ENCODE assay signal across 1 cellular context in the genomic region with DNA sequence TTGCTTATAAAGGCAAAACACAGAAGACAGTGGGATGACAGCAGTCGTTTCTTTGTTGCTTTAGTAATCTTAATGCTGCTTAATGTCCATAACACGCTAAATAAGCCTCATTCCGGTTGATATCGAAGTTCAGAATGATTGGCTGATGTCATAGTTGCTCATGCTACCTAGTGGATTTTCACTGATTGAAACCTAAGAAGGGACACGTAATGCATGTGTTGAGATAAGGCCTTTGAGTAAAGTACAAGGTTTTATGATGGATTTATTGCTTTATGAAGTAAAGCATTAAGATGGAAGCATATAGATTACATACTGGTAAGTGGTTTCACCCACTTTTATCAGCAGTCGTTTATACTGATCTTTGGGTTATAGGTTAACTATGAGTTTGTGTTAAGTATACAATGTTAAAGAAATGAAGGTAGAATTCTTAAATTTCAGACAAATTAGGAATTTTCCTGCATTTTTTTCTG.
TF ChIP-seq lines count a peak whose summit lies in the region.

No MANE protein-coding gene starts in this region.

TF ChIP-seq in HEK293, 187 proteins besides CTCF, POLR2A, EP300 and RAD21 (continued from another document and continues in another):
- TF ChIP-seq, protein P1, sequence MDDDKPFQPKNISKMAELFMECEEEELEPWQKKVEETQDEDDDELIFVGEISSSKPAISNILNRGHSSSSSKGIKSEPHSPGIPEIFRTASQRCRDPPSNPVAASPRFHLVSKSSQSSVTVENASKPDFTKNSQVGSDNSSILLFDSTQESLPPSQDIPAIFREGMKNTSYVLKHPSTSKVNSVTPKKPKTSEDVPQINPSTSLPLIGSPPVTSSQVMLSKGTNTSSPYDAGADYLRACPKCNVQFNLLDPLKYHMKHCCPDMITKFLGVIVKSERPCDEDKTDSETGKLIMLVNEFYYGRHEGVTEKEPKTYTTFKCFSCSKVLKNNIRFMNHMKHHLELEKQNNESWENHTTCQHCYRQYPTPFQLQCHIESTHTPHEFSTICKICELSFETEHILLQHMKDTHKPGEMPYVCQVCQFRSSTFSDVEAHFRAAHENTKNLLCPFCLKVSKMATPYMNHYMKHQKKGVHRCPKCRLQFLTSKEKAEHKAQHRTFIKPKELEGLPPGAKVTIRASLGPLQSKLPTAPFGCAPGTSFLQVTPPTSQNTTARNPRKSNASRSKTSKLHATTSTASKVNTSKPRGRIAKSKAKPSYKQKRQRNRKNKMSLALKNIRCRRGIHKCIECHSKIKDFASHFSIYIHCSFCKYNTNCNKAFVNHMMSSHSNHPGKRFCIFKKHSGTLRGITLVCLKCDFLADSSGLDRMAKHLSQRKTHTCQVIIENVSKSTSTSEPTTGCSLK (tag by site-specific recombination; IDR thresholded peaks at IDR 0.05) = no peak
- TF ChIP-seq, protein P2, sequence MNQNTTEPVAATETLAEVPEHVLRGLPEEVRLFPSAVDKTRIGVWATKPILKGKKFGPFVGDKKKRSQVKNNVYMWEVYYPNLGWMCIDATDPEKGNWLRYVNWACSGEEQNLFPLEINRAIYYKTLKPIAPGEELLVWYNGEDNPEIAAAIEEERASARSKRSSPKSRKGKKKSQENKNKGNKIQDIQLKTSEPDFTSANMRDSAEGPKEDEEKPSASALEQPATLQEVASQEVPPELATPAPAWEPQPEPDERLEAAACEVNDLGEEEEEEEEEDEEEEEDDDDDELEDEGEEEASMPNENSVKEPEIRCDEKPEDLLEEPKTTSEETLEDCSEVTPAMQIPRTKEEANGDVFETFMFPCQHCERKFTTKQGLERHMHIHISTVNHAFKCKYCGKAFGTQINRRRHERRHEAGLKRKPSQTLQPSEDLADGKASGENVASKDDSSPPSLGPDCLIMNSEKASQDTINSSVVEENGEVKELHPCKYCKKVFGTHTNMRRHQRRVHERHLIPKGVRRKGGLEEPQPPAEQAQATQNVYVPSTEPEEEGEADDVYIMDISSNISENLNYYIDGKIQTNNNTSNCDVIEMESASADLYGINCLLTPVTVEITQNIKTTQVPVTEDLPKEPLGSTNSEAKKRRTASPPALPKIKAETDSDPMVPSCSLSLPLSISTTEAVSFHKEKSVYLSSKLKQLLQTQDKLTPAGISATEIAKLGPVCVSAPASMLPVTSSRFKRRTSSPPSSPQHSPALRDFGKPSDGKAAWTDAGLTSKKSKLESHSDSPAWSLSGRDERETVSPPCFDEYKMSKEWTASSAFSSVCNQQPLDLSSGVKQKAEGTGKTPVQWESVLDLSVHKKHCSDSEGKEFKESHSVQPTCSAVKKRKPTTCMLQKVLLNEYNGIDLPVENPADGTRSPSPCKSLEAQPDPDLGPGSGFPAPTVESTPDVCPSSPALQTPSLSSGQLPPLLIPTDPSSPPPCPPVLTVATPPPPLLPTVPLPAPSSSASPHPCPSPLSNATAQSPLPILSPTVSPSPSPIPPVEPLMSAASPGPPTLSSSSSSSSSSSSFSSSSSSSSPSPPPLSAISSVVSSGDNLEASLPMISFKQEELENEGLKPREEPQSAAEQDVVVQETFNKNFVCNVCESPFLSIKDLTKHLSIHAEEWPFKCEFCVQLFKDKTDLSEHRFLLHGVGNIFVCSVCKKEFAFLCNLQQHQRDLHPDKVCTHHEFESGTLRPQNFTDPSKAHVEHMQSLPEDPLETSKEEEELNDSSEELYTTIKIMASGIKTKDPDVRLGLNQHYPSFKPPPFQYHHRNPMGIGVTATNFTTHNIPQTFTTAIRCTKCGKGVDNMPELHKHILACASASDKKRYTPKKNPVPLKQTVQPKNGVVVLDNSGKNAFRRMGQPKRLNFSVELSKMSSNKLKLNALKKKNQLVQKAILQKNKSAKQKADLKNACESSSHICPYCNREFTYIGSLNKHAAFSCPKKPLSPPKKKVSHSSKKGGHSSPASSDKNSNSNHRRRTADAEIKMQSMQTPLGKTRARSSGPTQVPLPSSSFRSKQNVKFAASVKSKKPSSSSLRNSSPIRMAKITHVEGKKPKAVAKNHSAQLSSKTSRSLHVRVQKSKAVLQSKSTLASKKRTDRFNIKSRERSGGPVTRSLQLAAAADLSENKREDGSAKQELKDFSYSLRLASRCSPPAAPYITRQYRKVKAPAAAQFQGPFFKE (tag by site-specific recombination; IDR thresholded peaks at IDR 0.05; ENCODE audit: borderline replicate concordance) = no peak
- TF ChIP-seq ZNF658 (tag by site-specific recombination; IDR thresholded peaks at IDR 0.05) (no peak), IKZF3 (tag by site-specific recombination; IDR thresholded peaks at IDR 0.05) (peak; percentile 90), OVOL3 (tag by site-specific recombination; IDR thresholded peaks at IDR 0.05) (peak; percentile 96), ZBTB26 (tag by site-specific recombination; optimal IDR thresholded peaks at IDR 0.05) (no peak), ZNF629 (tag by site-specific recombination; IDR thresholded peaks at IDR 0.05) (peak; percentile 99), ZNF530 (tag by site-specific recombination; IDR thresholded peaks at IDR 0.05; ENCODE audit: low read depth) (no peak), TSHZ1 (tag by site-specific recombination; IDR thresholded peaks at IDR 0.05; ENCODE audit: borderline replicate concordance) (peak; percentile 100), KLF16 (tag by site-specific recombination; IDR thresholded peaks at IDR 0.05) (peak; percentile 70; the same call in 1 of the 2 replicates), HOXA7 (CRISPR knock-in tag; IDR thresholded peaks at IDR 0.05; ENCODE audit: borderline replicate concordance) (no peak), GLI2 (tag by site-specific recombination; IDR thresholded peaks at IDR 0.05; ENCODE audit: borderline replicate concordance, low read depth) (peak; percentile 95), ZNF366 (tag by site-specific recombination; conservative IDR thresholded peaks at IDR 0.05) (peak; percentile 96), HOXD13 (CRISPR knock-in tag; IDR thresholded peaks at IDR 0.05; ENCODE audit: borderline replicate concordance) (no peak), ZNF202 (tag by site-specific recombination; IDR thresholded peaks at IDR 0.05; ENCODE audit: borderline replicate concordance) (no peak), KLF10 (tag by site-specific recombination; IDR thresholded peaks at IDR 0.05) (peak; percentile 81), PRDM6 (tag by site-specific recombination; IDR thresholded peaks at IDR 0.05) (peak; percentile 99), GFI1B (tag by site-specific recombination; IDR thresholded peaks at IDR 0.05) (peak; percentile 100), ZNF354C (tag by site-specific recombination; IDR thresholded peaks at IDR 0.05; ENCODE audit: borderline replicate concordance, low read depth) (no peak), TCF7L2 (IDR thresholded peaks at IDR 0.05; ENCODE audit: borderline replicate concordance, low read depth, low read length) (peak; percentile 96), ZNF501 (tag by site-specific recombination; IDR thresholded peaks at IDR 0.05) (peak; percentile 91), MZF1 (tag by site-specific recombination; IDR thresholded peaks at IDR 0.05; ENCODE audit: borderline replicate concordance) (peak; percentile 41; the same call in 1 of the 2 replicates), ZNF146 (tag by site-specific recombination; IDR thresholded peaks at IDR 0.05) (peak; percentile 78), ZNF2 (tag by site-specific recombination; IDR thresholded peaks at IDR 0.05) (peak; percentile 93), ZNF600 (tag by site-specific recombination; IDR thresholded peaks at IDR 0.05) (peak; percentile 98), KLF17 (tag by site-specific recombination; IDR thresholded peaks at IDR 0.05) (peak; percentile 89; the same call in 1 of the 2 replicates), ZFP37 (tag by site-specific recombination; IDR thresholded peaks at IDR 0.05) (peak; percentile 91; the same call in 1 of the 2 replicates), ZNF660 (tag by site-specific recombination; IDR thresholded peaks at IDR 0.05) (peak; percentile 84; the same call in 1 of the 2 replicates), ZNF670 (tag by site-specific recombination; IDR thresholded peaks at IDR 0.05; ENCODE audit: low read depth) (no peak), BCL11A (tag by site-specific recombination; IDR thresholded peaks at IDR 0.05; ENCODE audit: low read depth) (peak; percentile 98), ZSCAN16 (tag by site-specific recombination; IDR thresholded peaks at IDR 0.05) (no peak), ZNF558 (tag by site-specific recombination; IDR thresholded peaks at IDR 0.05) (peak; percentile 84; the same call in 1 of the 2 replicates), ZNF335 (tag by site-specific recombination; conservative IDR thresholded peaks at IDR 0.05) (peak; percentile 34; the same call in 1 of the 2 replicates), ZEB2 (tag by site-specific recombination; IDR thresholded peaks at IDR 0.05) (peak; percentile 99), ZXDB (tag by site-specific recombination; IDR thresholded peaks at IDR 0.05) (peak; percentile 98)
- TF ChIP-seq, protein P3, sequence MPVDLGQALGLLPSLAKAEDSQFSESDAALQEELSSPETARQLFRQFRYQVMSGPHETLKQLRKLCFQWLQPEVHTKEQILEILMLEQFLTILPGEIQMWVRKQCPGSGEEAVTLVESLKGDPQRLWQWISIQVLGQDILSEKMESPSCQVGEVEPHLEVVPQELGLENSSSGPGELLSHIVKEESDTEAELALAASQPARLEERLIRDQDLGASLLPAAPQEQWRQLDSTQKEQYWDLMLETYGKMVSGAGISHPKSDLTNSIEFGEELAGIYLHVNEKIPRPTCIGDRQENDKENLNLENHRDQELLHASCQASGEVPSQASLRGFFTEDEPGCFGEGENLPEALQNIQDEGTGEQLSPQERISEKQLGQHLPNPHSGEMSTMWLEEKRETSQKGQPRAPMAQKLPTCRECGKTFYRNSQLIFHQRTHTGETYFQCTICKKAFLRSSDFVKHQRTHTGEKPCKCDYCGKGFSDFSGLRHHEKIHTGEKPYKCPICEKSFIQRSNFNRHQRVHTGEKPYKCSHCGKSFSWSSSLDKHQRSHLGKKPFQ (tag by site-specific recombination; IDR thresholded peaks at IDR 0.05) = peak; percentile 82
- TF ChIP-seq, protein P4, sequence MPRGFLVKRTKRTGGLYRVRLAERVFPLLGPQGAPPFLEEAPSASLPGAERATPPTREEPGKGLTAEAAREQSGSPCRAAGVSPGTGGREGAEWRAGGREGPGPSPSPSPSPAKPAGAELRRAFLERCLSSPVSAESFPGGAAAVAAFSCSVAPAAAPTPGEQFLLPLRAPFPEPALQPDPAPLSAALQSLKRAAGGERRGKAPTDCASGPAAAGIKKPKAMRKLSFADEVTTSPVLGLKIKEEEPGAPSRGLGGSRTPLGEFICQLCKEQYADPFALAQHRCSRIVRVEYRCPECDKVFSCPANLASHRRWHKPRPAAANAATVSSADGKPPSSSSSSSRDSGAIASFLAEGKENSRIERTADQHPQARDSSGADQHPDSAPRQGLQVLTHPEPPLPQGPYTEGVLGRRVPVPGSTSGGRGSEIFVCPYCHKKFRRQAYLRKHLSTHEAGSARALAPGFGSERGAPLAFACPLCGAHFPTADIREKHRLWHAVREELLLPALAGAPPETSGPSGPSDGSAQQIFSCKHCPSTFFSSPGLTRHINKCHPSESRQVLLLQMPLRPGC (tag by site-specific recombination; IDR thresholded peaks at IDR 0.05) = peak; percentile 99
